ENCODE assay signal across 8 cellular contexts in the genomic region with DNA sequence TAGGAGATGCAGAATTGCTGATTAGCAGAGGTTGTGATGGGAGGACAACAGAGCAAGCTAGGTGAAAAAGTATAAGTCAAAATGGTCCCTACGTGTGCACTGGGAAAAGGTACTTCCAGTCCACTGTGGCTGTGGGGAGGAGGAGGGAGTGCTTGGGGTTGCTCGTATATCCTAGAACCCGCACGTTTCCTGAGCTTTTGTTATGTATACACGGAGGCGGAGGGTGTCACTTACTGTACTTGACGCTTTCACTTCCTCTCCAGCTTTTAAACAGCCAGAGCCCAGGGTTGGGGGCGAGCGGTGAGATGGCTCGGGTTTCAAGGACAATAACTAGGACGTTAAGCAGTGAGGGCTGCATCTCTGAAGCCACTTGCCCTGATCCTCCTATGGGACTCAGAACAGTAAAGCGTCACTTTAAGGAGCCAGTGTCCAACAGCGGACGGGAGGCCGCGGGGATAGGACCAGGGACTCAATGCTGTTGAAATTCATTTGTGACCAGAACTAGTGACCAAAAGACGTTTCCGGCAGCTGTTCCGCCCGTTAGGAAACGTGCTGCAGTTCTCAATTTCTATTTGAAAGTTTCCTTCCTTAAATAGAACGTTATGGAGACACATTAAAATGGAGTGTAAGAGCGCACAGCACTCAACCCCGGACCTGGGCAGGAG. TPM values are rescaled to one million over a fixed set of nuclear protein-coding genes. Genes with fewer than 3 reads are reported as not detected.
A peak's percentile ranks its signal among the peaks of the same experiment; 100 is the strongest.
DNase-seq lines count a peak whose midpoint lies in the region; ATAC-seq and TF ChIP-seq lines count a peak whose summit lies in the region.

No MANE protein-coding gene starts in this region.

- no peaks in the 10 kb centered on the region for H3K36me3 Mint-ChIP-seq in activated CD8-positive, alpha-beta T cell treated with anti-CD3 and anti-CD28 coated beads for 36 hours (ENCODE audit: low read depth)
- H3K36me3 Mint-ChIP-seq in natural killer cell, result no peaks in the 10 kb centered on the region

- H3K4me3 Mint-ChIP-seq in activated CD8-positive, alpha-beta T cell treated with anti-CD3 and anti-CD28 coated beads for 36 hours, result no peak overlapping the region
- no peak overlapping the region for H3K4me3 Mint-ChIP-seq in natural killer cell

- H3K4me3 ChIP-seq in foreskin fibroblast (ENCODE audit: low read depth in 1 of 2, low read length in 2 of 2), result peak overlapping the region; percentile 79 to 83

- H3K4me1 Mint-ChIP-seq in activated CD8-positive, alpha-beta T cell treated with anti-CD3 and anti-CD28 coated beads for 36 hours (ENCODE audit: low read depth), result no peaks in the 10 kb centered on the region
- no peaks in the 10 kb centered on the region for H3K4me1 Mint-ChIP-seq in natural killer cell

- TF ChIP-seq CTCF in activated CD8-positive, alpha-beta T cell treated with anti-CD3 and anti-CD28 coated beads for 36 hours (IDR thresholded peaks at IDR 0.05), result no peak
- no peak for TF ChIP-seq CTCF in foreskin fibroblast (IDR thresholded peaks at IDR 0.05; ENCODE audit: low read depth, low read length)
- TF ChIP-seq CTCF in natural killer cell (IDR thresholded peaks at IDR 0.05), result no peak

- H3K9me3 Mint-ChIP-seq in activated CD8-positive, alpha-beta T cell treated with anti-CD3 and anti-CD28 coated beads for 36 hours, result no peaks in the 10 kb centered on the region
- H3K9me3 Mint-ChIP-seq in natural killer cell, result no peaks in the 10 kb centered on the region

- peaks cover 2% of the 10 kb centered on the region for H3K27me3 Mint-ChIP-seq in activated CD8-positive, alpha-beta T cell treated with anti-CD3 and anti-CD28 coated beads for 36 hours
- peaks cover 11 to 14% of the 10 kb centered on the region in 2 donors for H3K27me3 Mint-ChIP-seq in natural killer cell (ENCODE audit: low read depth in 2 of 2)

- ATAC-seq in GM18519 (IDR thresholded peaks at IDR 0.05; ENCODE audit: low FRiP score, unreplicated experiment), result peak; percentile 48
- peak; percentile 59 for ATAC-seq in HG03139 (IDR thresholded peaks at IDR 0.05; ENCODE audit: unreplicated experiment)
- ATAC-seq in activated CD8-positive, alpha-beta T cell treated with anti-CD3 and anti-CD28 coated beads for 36 hours, result peak; percentile 16
- peak; percentile 56 to 64 (median 57) for ATAC-seq in natural killer cell

- intact Hi-C loops in activated CD8-positive, alpha-beta T cell treated with anti-CD3 and anti-CD28 coated beads for 36 hours (cut with micrococcal nuclease), result no loop called here
- intact Hi-C loops in natural killer cell (cut with micrococcal nuclease), result loop anchor here (10.0 kb wide), 1 partner anchor 136 kb away; no protein-coding TSS in a partner anchor

- CTCF ChIA-PET in activated CD8-positive, alpha-beta T cell treated with anti-CD3 and anti-CD28 coated beads for 36 hours (lab: Charles Lee), result interaction anchor here (1.2 kb wide), 1 partner anchor 467 kb away, joined by 3 read pairs; no protein-coding TSS in a partner anchor

- H3K27ac Mint-ChIP-seq in activated CD8-positive, alpha-beta T cell treated with anti-CD3 and anti-CD28 coated beads for 36 hours, result no peak overlapping the region
- H3K27ac Mint-ChIP-seq in natural killer cell, result no peak overlapping the region

- peak; percentile 41 for DNase-seq in ACHN
- DNase-seq in NCI-H2227 (lab: John Stamatoyannopoulos, UW; ENCODE audit: unreplicated experiment), result peak; percentile 71
- DNase-seq in activated CD8-positive, alpha-beta T cell treated with anti-CD3 and anti-CD28 coated beads for 36 hours, result peak; percentile 27
- peak; percentile 52 to 76 for DNase-seq in foreskin fibroblast
- no peak for DNase-seq in natural killer cell
- no peak for DNase-seq in GM19240 (ENCODE audit: insufficient read length, low spot score)

- POLR2A ChIA-PET in activated CD8-positive, alpha-beta T cell treated with anti-CD3 and anti-CD28 coated beads for 36 hours (lab: Charles Lee), result no interaction called here

- in situ Hi-C loops in ACHN (cut with HindIII; ENCODE audit: low pct_ligation_motif_present, low pct_unique_long_range_greater_than_20kb, low sequenced_read_pairs), result no loop called here

RNA-seq across cellular contexts. Expression of gene ETV1, which starts 1.0 kb away (rescaled TPM):
- under 1 TPM; 0.18 to 0.56 TPM for total RNA-seq in activated CD8-positive, alpha-beta T cell treated with anti-CD3 and anti-CD28 coated beads for 36 hours
- under 1 TPM in 1 of 3 donors, not detected in 2; 0.53 TPM for total RNA-seq in natural killer cell

Comparison
In these comparisons a context has a peak if more than half of its experiments do, and no peak if none do; other contexts are left out.
1. DNase-seq: peak in ACHN (single experiment), NCI-H2227 (single experiment), activated CD8-positive, alpha-beta T cell treated with anti-CD3 and anti-CD28 coated beads for 36 hours (single experiment) and foreskin fibroblast (2 of 2); none in natural killer cell (single experiment) and GM19240 (single experiment).
2. Peak in every context shown above with its lines, with median percentiles within 50 percentile points of each other: ATAC-seq.